8 cellular contexts compared by ENCODE assay signal in genomic region chr7:70694357-70694908, GRCh38.
DNase-seq lines count a peak whose midpoint lies in the region; ATAC-seq and TF ChIP-seq lines count a peak whose summit lies in the region.

No MANE protein-coding gene starts in this region.

- H3K27ac ChIP-seq in OCI-LY7 (ENCODE audit: low read depth, low read length, poor library complexity, severe bottlenecking), result no peak overlapping the region
- peak overlapping the region; percentile 74 to 84 for H3K27ac ChIP-seq in left lung
- peak overlapping the region; percentile 31 for H3K27ac ChIP-seq in stomach smooth muscle (ENCODE audit: low read length)

- H3K36me3 ChIP-seq in OCI-LY7 (ENCODE audit: insufficient read depth, low read length), result peaks cover 10% of the 10 kb centered on the region; the same call in 1 of the 2 replicates
- no peaks in the 10 kb centered on the region for H3K36me3 ChIP-seq in left lung
- no peaks in the 10 kb centered on the region for H3K36me3 ChIP-seq in stomach smooth muscle (ENCODE audit: control insufficient read depth in 2 of 2, insufficient read depth in 2 of 2, low read length in 2 of 2)

- ATAC-seq in HG02870 (IDR thresholded peaks at IDR 0.05; ENCODE audit: unreplicated experiment), result peak; percentile 31
- ATAC-seq in left lung, result peak; percentile 16

- H3K4me3 ChIP-seq in OCI-LY7 (ENCODE audit: low read depth, low read length, poor library complexity, severe bottlenecking) (peak overlapping the region; percentile 79), left lung (peak overlapping the region; percentile 60 to 67), stomach smooth muscle (ENCODE audit: low read length in 2 of 2) (peak overlapping the region; percentile 79 to 88)

- DNase-seq in stimulated activated CD4-positive, alpha-beta T cell treated with anti-CD3 and anti-CD28 coated beads, Interleukin-4, amount 100 ng/mL, for 1 hour, result peak; percentile 10
- DNase-seq in stimulated activated CD4-positive, alpha-beta T cell treated with anti-CD3 and anti-CD28 coated beads, Interleukin-1b, Interleukin-23, amount 100 ng/mL, for 48 hours, result no peak
- DNase-seq in OCI-LY7 (ENCODE audit: low spot score) (peak; percentile 61), cerebellum (ENCODE audit: low spot score) (peak; percentile 38), left lung (peak in 1 of 2 donors; percentile 78), GM19240 (ENCODE audit: insufficient read length, low spot score) (no peak)

- intact Hi-C loops in OCI-LY7 (cut with micrococcal nuclease; ENCODE audit: unreplicated experiment), result loop anchor here (2.0 to 10.0 kb wide), 5 partner anchors 238 to 1000 kb away; no protein-coding TSS in a partner anchor
- intact Hi-C loops in left lung (cut with DNase I), result no loop called here

- POLR2A ChIA-PET in OCI-LY7 (lab: Charles Lee), result interaction anchor here (0.6 to 0.7 kb wide), 3 partner anchors 15 to 823 kb away, joined by 3 to 5 read pairs (median 5); no protein-coding TSS in a partner anchor

- H3K79me2 ChIP-seq in OCI-LY7 (ENCODE audit: insufficient read depth, low read depth, low read length), result 0 out of 2 replicates have a peak, but pooled peaks cover 5% of the 10 kb centered on the region

- BruUV-seq in OCI-LY7 (replicated peaks; lab: Mats Ljungman, UMichigan), result no TSS peak

- H3K9ac ChIP-seq in stomach smooth muscle (ENCODE audit: low read length in 2 of 2), result peak overlapping the region; percentile 78 to 79

- H3K9me3 ChIP-seq in OCI-LY7 (ENCODE audit: low read length) (no peaks in the 10 kb centered on the region), left lung (no peaks in the 10 kb centered on the region), stomach smooth muscle (ENCODE audit: control insufficient read depth in 2 of 2, low read length in 2 of 2) (no peaks in the 10 kb centered on the region)

- peak overlapping the region; percentile 85 for H3K4me2 ChIP-seq in OCI-LY7 (ENCODE audit: low read length)

- H3K4me1 ChIP-seq in OCI-LY7 (ENCODE audit: insufficient read depth, low read length, poor library complexity, severe bottlenecking) (peaks cover 26% of the 10 kb centered on the region), left lung (peaks cover 6 to 21% of the 10 kb centered on the region in 2 donors), stomach smooth muscle (ENCODE audit: control insufficient read depth, insufficient read depth, low read length) (peaks cover 12% of the 10 kb centered on the region)

- peaks cover 20% of the 10 kb centered on the region for H4K20me1 ChIP-seq in OCI-LY7 (ENCODE audit: insufficient read depth, low read length)

- H3K9me2 ChIP-seq in OCI-LY7 (ENCODE audit: insufficient read depth, low read length), result no peaks in the 10 kb centered on the region

- H3K27me3 ChIP-seq in left lung (peaks cover 0 to 43% of the 10 kb centered on the region in 2 donors), stomach smooth muscle (ENCODE audit: control insufficient read depth in 1 of 2, insufficient read depth in 2 of 2, low read length in 2 of 2) (no peaks in the 10 kb centered on the region)

- TF ChIP-seq CTCF in OCI-LY7 (conservative IDR thresholded peaks at IDR 0.05; ENCODE audit: low read length) (no peak), left lung (IDR thresholded peaks at IDR 0.05) (no peak)

- CTCF ChIA-PET in OCI-LY7 (lab: Charles Lee; ENCODE audit: unreplicated experiment), result interaction anchor here (0.5 to 0.6 kb wide), 2 partner anchors 8 to 669 kb away, joined by 5 to 7 read pairs; no protein-coding TSS in a partner anchor

- peak overlapping the region; percentile 35; the same call in 1 of the 2 replicates for H2AFZ ChIP-seq in OCI-LY7 (ENCODE audit: low read length)

Comparison
In these comparisons a context has a peak if more than half of its experiments do, and no peak if none do; other contexts are left out.
1. DNase-seq: peak in stimulated activated CD4-positive, alpha-beta T cell treated with anti-CD3 and anti-CD28 coated beads, Interleukin-4, amount 100 ng/mL, for 1 hour (single experiment), OCI-LY7 (single experiment) and cerebellum (single experiment); none in stimulated activated CD4-positive, alpha-beta T cell treated with anti-CD3 and anti-CD28 coated beads, Interleukin-1b, Interleukin-23, amount 100 ng/mL, for 48 hours (single experiment) and GM19240 (single experiment).
2. Peak in every context shown above with its lines, with median percentiles within 50 percentile points of each other: H3K4me3 ChIP-seq.